ENCODE assay signal across 8 cellular contexts in the genomic region with DNA sequence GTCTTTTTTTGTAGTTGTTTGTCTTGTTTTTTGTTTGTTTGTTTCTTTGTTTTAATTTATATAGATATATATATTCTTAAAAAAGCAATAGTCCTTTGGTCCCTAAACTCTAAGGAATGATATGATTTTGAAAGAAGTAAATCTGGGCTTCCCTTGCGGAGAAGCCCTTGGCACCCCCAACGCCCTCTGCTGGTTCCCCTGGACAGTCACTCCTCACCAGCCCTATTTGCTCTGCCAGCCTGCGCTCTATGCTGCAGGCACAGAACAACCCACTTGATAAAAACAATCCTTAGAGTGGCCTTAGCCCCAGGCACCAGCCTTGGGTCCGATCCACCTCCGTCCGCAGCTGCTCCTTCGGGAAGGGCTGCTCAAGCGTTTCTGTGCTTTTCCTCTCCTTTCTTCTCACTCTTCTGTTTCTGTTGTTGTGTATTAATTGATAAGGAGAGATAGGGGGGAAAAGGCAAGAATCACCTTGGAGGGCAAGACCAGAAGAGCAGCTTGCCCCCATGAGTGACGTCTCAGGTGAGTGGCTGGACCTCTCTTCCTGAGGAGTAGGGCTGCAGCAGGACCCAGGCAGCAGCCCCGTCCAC. TPM values are rescaled to one million over a fixed set of nuclear protein-coding genes. Genes with fewer than 3 reads are reported as not detected.
DNase-seq lines count a peak whose midpoint lies in the region; ATAC-seq lines count a peak whose summit lies in the region.

No MANE protein-coding gene starts in this region.

- DNase-seq in NCI-H748 (lab: John Stamatoyannopoulos, UW; ENCODE audit: unreplicated experiment) (peak; percentile 28), NCI-H748 treated with DMSO at 0.1 percent for 48 hours (lab: John Stamatoyannopoulos, UW) (no peak), OCI-M1 (lab: John Stamatoyannopoulos, UW) (peak; percentile 40), left cardiac atrium (no peak)
- DNase-seq in activated effector memory CD4-positive, alpha-beta T cell treated with anti-CD3 and anti-CD28 coated beads, Interleukin-2, amount 50 U/mL, for 16 hours = peak; percentile 80
- DNase-seq in stimulated activated CD4-positive, alpha-beta T cell treated with anti-CD3 and anti-CD28 coated beads, Interleukin-4, amount 100 ng/mL, for 4 hours = peak; percentile 50 to 54

- ATAC-seq in left cardiac atrium (peak; percentile 54 to 61), HG03378 (IDR thresholded peaks at IDR 0.05; ENCODE audit: unreplicated experiment) (no peak), HG03025 (IDR thresholded peaks at IDR 0.05; ENCODE audit: low FRiP score, unreplicated experiment) (no peak)

- intact Hi-C loops in left cardiac atrium (cut with DNase I) = no loop called here

RNA-seq across cellular contexts. Expression of a gene that starts 13.7 kb away (rescaled TPM):
- 10 to 100 TPM; 30.4 to 36.0 TPM for total RNA-seq in left cardiac atrium

RNA-seq across cellular contexts. Expression of a gene that starts 33.9 kb away (rescaled TPM):
- total RNA-seq in left cardiac atrium = 1 to 10 TPM in 1 of 2 donors, under 1 TPM in 1; 0.86 to 1.0 TPM

RNA-seq across cellular contexts. Expression of a gene that starts 55.0 kb away (rescaled TPM):
- 1,000 to 10,000 TPM in 1 of 2 donors, 100 to 1,000 TPM in 1; 881 to 1,100 TPM for total RNA-seq in left cardiac atrium

Comparison
In these comparisons a context has a peak if more than half of its experiments do, and no peak if none do; other contexts are left out.
1. DNase-seq: peak in NCI-H748 (single experiment), OCI-M1 (single experiment), activated effector memory CD4-positive, alpha-beta T cell treated with anti-CD3 and anti-CD28 coated beads, Interleukin-2, amount 50 U/mL, for 16 hours (single experiment) and stimulated activated CD4-positive, alpha-beta T cell treated with anti-CD3 and anti-CD28 coated beads, Interleukin-4, amount 100 ng/mL, for 4 hours (2 of 2); none in NCI-H748 treated with DMSO at 0.1 percent for 48 hours (single experiment) and left cardiac atrium (single experiment).
2. ATAC-seq: peak in left cardiac atrium (2 of 2); none in HG03378 (single experiment) and HG03025 (single experiment).